ENCODE assay signal across 2 cellular contexts in the genomic region with DNA sequence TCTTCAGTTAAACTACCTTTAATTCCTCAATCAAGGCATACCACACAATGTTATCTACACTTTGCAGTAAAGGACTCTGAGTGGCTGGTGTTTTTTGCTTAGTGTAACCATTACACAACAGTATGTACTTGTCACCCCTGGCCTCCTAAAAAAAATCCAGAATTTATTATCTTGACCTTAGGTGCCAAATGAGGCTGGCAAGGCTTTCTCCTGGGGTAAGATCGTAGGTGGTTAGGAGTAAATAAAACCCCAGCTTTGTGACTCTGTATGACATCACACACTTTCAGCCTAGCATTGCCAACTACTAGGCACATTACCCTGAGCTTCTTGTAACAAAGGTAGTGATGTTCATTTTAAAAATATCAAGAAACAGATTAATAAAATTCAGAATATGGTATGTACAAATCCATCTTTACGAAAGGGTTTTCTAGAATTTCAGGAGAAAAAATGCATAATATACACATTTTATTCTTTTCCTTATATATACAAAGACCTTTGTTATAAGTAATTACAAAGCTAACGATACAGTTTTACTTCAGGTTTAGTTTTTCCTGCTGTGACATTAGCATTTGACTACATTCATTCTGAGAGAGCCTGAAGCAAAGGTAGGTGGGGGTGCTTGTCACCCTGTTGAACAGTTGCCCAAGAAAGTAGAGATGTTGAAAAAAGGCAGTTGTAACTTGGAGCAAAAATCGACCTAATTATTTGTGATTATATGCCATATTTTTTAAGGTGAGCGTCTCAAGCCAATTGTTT.
A peak's percentile ranks its signal among the peaks of the same experiment; 100 is the strongest.
TF ChIP-seq lines count a peak whose summit lies in the region.

No MANE protein-coding gene starts in this region.

TF ChIP-seq in HEK293, 187 proteins besides CTCF, POLR2A, EP300 and RAD21 (continued from another document and continues in another):
- TF ChIP-seq, protein P1, sequence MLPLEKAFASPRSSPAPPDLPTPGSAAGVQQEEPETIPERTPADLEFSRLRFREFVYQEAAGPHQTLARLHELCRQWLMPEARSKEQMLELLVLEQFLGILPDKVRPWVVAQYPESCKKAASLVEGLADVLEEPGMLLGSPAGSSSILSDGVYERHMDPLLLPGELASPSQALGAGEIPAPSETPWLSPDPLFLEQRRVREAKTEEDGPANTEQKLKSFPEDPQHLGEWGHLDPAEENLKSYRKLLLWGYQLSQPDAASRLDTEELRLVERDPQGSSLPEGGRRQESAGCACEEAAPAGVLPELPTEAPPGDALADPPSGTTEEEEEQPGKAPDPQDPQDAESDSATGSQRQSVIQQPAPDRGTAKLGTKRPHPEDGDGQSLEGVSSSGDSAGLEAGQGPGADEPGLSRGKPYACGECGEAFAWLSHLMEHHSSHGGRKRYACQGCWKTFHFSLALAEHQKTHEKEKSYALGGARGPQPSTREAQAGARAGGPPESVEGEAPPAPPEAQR (tag by site-specific recombination; IDR thresholded peaks at IDR 0.05) = no peak
- TF ChIP-seq ZNF658 (tag by site-specific recombination; IDR thresholded peaks at IDR 0.05) = no peak
- TF ChIP-seq, protein P2, sequence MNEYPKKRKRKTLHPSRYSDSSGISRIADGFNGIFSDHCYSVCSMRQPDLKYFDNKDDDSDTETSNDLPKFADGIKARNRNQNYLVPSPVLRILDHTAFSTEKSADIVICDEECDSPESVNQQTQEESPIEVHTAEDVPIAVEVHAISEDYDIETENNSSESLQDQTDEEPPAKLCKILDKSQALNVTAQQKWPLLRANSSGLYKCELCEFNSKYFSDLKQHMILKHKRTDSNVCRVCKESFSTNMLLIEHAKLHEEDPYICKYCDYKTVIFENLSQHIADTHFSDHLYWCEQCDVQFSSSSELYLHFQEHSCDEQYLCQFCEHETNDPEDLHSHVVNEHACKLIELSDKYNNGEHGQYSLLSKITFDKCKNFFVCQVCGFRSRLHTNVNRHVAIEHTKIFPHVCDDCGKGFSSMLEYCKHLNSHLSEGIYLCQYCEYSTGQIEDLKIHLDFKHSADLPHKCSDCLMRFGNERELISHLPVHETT (tag by site-specific recombination; IDR thresholded peaks at IDR 0.05) = no peak
- no peak for TF ChIP-seq ZNF670 (tag by site-specific recombination; IDR thresholded peaks at IDR 0.05; ENCODE audit: low read depth)
- TF ChIP-seq ZFP37 (tag by site-specific recombination; IDR thresholded peaks at IDR 0.05) = no peak
- no peak for TF ChIP-seq MYNN (tag by site-specific recombination; IDR thresholded peaks at IDR 0.05; ENCODE audit: borderline replicate concordance)
- no peak for TF ChIP-seq ZBTB49 (tag by site-specific recombination; IDR thresholded peaks at IDR 0.05; ENCODE audit: low read depth)
- TF ChIP-seq, protein P3, sequence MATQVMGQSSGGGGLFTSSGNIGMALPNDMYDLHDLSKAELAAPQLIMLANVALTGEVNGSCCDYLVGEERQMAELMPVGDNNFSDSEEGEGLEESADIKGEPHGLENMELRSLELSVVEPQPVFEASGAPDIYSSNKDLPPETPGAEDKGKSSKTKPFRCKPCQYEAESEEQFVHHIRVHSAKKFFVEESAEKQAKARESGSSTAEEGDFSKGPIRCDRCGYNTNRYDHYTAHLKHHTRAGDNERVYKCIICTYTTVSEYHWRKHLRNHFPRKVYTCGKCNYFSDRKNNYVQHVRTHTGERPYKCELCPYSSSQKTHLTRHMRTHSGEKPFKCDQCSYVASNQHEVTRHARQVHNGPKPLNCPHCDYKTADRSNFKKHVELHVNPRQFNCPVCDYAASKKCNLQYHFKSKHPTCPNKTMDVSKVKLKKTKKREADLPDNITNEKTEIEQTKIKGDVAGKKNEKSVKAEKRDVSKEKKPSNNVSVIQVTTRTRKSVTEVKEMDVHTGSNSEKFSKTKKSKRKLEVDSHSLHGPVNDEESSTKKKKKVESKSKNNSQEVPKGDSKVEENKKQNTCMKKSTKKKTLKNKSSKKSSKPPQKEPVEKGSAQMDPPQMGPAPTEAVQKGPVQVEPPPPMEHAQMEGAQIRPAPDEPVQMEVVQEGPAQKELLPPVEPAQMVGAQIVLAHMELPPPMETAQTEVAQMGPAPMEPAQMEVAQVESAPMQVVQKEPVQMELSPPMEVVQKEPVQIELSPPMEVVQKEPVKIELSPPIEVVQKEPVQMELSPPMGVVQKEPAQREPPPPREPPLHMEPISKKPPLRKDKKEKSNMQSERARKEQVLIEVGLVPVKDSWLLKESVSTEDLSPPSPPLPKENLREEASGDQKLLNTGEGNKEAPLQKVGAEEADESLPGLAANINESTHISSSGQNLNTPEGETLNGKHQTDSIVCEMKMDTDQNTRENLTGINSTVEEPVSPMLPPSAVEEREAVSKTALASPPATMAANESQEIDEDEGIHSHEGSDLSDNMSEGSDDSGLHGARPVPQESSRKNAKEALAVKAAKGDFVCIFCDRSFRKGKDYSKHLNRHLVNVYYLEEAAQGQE (tag by site-specific recombination; IDR thresholded peaks at IDR 0.05) = no peak
- TF ChIP-seq ZBTB17 (tag by site-specific recombination; IDR thresholded peaks at IDR 0.05) = no peak
- no peak for TF ChIP-seq ZSCAN16 (tag by site-specific recombination; IDR thresholded peaks at IDR 0.05)
- TF ChIP-seq ZBTB6 (tag by site-specific recombination; IDR thresholded peaks at IDR 0.05) = no peak
- peak; percentile 78 for TF ChIP-seq FEZF1 (tag by site-specific recombination; IDR thresholded peaks at IDR 0.05)

TF ChIP-seq in WTC11, 78 proteins besides CTCF, POLR2A, EP300 and RAD21 (continued from another document):
- TF ChIP-seq E2F4 (CRISPR knock-in tag; IDR thresholded peaks at IDR 0.05; ENCODE audit: borderline replicate concordance, low read depth) (no peak), NR2C2 (CRISPR knock-in tag; IDR thresholded peaks at IDR 0.05) (no peak), ZNF219 (CRISPR knock-in tag; IDR thresholded peaks at IDR 0.05; ENCODE audit: borderline replicate concordance) (no peak), HMGA2 (CRISPR knock-in tag; IDR thresholded peaks at IDR 0.05) (no peak), ZNF232 (CRISPR knock-in tag; IDR thresholded peaks at IDR 0.05) (no peak), CREB1 (CRISPR knock-in tag; IDR thresholded peaks at IDR 0.05) (no peak), ZNF317 (CRISPR knock-in tag; IDR thresholded peaks at IDR 0.05; ENCODE audit: borderline replicate concordance, low read depth) (no peak)
- TF ChIP-seq, protein P4, sequence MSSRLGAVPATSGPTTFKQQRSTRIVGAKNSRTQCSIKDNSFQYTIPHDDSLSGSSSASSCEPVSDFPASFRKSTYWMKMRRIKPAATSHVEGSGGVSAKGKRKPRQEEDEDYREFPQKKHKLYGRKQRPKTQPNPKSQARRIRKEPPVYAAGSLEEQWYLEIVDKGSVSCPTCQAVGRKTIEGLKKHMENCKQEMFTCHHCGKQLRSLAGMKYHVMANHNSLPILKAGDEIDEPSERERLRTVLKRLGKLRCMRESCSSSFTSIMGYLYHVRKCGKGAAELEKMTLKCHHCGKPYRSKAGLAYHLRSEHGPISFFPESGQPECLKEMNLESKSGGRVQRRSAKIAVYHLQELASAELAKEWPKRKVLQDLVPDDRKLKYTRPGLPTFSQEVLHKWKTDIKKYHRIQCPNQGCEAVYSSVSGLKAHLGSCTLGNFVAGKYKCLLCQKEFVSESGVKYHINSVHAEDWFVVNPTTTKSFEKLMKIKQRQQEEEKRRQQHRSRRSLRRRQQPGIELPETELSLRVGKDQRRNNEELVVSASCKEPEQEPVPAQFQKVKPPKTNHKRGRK (CRISPR knock-in tag; IDR thresholded peaks at IDR 0.05; ENCODE audit: borderline replicate concordance) = no peak
TF ChIP-seq in WTC11: peak in this region for 0.
